1 cellular context compared by ENCODE assay signal in genomic region chr1:220786337-220787068, GRCh38.
TF ChIP-seq lines count a peak whose summit lies in the region.

TSS of gene MTARC1 (plus strand) at chr1:220786913. CDS start at chr1:220786945, 32 bp downstream.

TF ChIP-seq in endothelial cell of umbilical vein, 7 proteins besides CTCF, POLR2A, EP300 and RAD21 (continued from another document):
- no peak for TF ChIP-seq FOS (IDR thresholded peaks at IDR 0.05; ENCODE audit: borderline replicate concordance, insufficient read depth, low read length)
